23 cellular contexts compared by ENCODE assay signal in genomic region chr2:15141211-15141610, GRCh38.
DNase-seq lines count a peak whose midpoint lies in the region; ATAC-seq and TF ChIP-seq lines count a peak whose summit lies in the region.
"Had no signal": no experiment of that assay in that cellular context is flagged by ENCODE, and none has a peak within 500 bp of the region (broad histone marks: within the 10 kb centered on the region; RNA-seq: fewer than 3 reads in every experiment).

No MANE protein-coding gene starts in this region.

- no peaks in the 10 kb centered on the region for H3K9me2 ChIP-seq in Loucy (replicated peaks; ENCODE audit: low read depth, low read length)
- H3K9me2 ChIP-seq: SK-N-SH had no signal

- H3F3A ChIP-seq in Loucy (ENCODE audit: low read depth): peaks cover 15% of the 10 kb centered on the region

- peaks cover 3% of the 10 kb centered on the region for H3K36me3 Mint-ChIP-seq in activated naive CD4-positive, alpha-beta T cell treated with anti-CD3 and anti-CD28 coated beads, Interleukin-2, amount 10 ng/mL, durations not matched to agents 7 days and 5 days
- peaks cover 4% of the 10 kb centered on the region for H3K36me3 Mint-ChIP-seq in activated CD8-positive, alpha-beta T cell treated with anti-CD3 and anti-CD28 coated beads, Interleukin-2, amount 10 ng/mL, durations not matched to agents 7 days and 5 days (ENCODE audit: low read depth)
- H3K36me3 Mint-ChIP-seq in naive thymus-derived CD4-positive, alpha-beta T cell: peaks cover 0 to 13% (median 6%) of the 10 kb centered on the region in 5 donors
- H3K36me3 Mint-ChIP-seq in glutamatergic neuron (ENCODE audit: unreplicated experiment): peaks cover 4% of the 10 kb centered on the region
- H3K36me3 Mint-ChIP-seq: mesothelial cell of epicardium; stimulated activated effector memory CD8-positive, alpha-beta T cell treated with anti-CD3 and anti-CD28 coated beads, Interleukin-12 subunit alpha, Interleukin-12 subunit beta, amount 100 ng/mL, for 72 hours had no signal

- 0 out of 2 replicates have a peak, but pooled peaks cover 4% of the 10 kb centered on the region for H3K9me3 ChIP-seq in Loucy (ENCODE audit: insufficient read depth, low read depth, low read length)
- H3K9me3 ChIP-seq in naive thymus-derived CD4-positive, alpha-beta T cell (ENCODE audit: control insufficient read depth in 2 of 3, low read length in 3 of 3): peaks cover 0 to 4% (median 0%) of the 10 kb centered on the region in 3 experiments
- H3K9me3 ChIP-seq: breast epithelium, SK-N-SH, transverse colon had no signal

- intact Hi-C loops in naive thymus-derived CD4-positive, alpha-beta T cell (cut with micrococcal nuclease): no loop called here

- H3K27ac ChIP-seq in naive thymus-derived CD4-positive, alpha-beta T cell (ENCODE audit: low read depth, low read length): peak overlapping the region; percentile 42
- H3K27ac ChIP-seq: heart right ventricle, RWPE1, transverse colon had no signal

- H3K4me3 ChIP-seq in Loucy (ENCODE audit: low read length, poor library complexity, severe bottlenecking): peak overlapping the region; percentile 56
- H3K4me3 ChIP-seq in naive thymus-derived CD4-positive, alpha-beta T cell (ENCODE audit: low read length): no peak overlapping the region
- H3K4me3 ChIP-seq: breast epithelium, heart right ventricle, transverse colon had no signal

- H3K27me3 Mint-ChIP-seq in activated naive CD4-positive, alpha-beta T cell treated with anti-CD3 and anti-CD28 coated beads, Interleukin-2, amount 10 ng/mL, durations not matched to agents 7 days and 5 days: no peaks in the 10 kb centered on the region
- no peaks in the 10 kb centered on the region for H3K27me3 Mint-ChIP-seq in activated CD8-positive, alpha-beta T cell treated with anti-CD3 and anti-CD28 coated beads, Interleukin-2, amount 10 ng/mL, durations not matched to agents 7 days and 5 days (ENCODE audit: low read depth)
- H3K27me3 Mint-ChIP-seq in naive thymus-derived CD4-positive, alpha-beta T cell: no peaks in the 10 kb centered on the region
- H3K27me3 Mint-ChIP-seq in glutamatergic neuron (ENCODE audit: unreplicated experiment): no peaks in the 10 kb centered on the region

- H3K36me3 ChIP-seq in Loucy (ENCODE audit: insufficient read depth, low read length): no peaks in the 10 kb centered on the region
- H3K36me3 ChIP-seq in naive thymus-derived CD4-positive, alpha-beta T cell (ENCODE audit: control insufficient read depth in 2 of 3, insufficient read depth in 3 of 3, low read length in 3 of 3): no peaks in the 10 kb centered on the region
- H3K36me3 ChIP-seq: breast epithelium, heart right ventricle, transverse colon had no signal

- no peak for TF ChIP-seq CTCF in Loucy (conservative IDR thresholded peaks at IDR 0.05; ENCODE audit: low read length)
- TF ChIP-seq CTCF in glutamatergic neuron (IDR thresholded peaks at IDR 0.05; ENCODE audit: partially characterized antibody, unreplicated experiment): no peak

- no peak for ATAC-seq in activated CD8-positive, alpha-beta T cell treated with anti-CD3 and anti-CD28 coated beads, Interleukin-2, amount 10 ng/mL, durations not matched to agents 7 days and 5 days
- no peak for ATAC-seq in naive thymus-derived CD4-positive, alpha-beta T cell
- no peak for ATAC-seq in GM19452 (IDR thresholded peaks at IDR 0.05; ENCODE audit: unreplicated experiment)
- ATAC-seq: heart right ventricle, left lobe of liver had no signal

- H3K9ac ChIP-seq in Loucy (ENCODE audit: low read depth, low read length, poor library complexity, severe bottlenecking): peak overlapping the region; percentile 37
- H3K9ac ChIP-seq: SK-N-SH had no signal

- peak overlapping the region; percentile 92 for H3K27ac Mint-ChIP-seq in activated naive CD4-positive, alpha-beta T cell treated with anti-CD3 and anti-CD28 coated beads, Interleukin-2, amount 10 ng/mL, durations not matched to agents 7 days and 5 days
- peak overlapping the region; percentile 88 for H3K27ac Mint-ChIP-seq in activated CD8-positive, alpha-beta T cell treated with anti-CD3 and anti-CD28 coated beads, Interleukin-2, amount 10 ng/mL, durations not matched to agents 7 days and 5 days
- peak overlapping the region in 8 of 9 donors; percentile 26 to 96 (median 82) for H3K27ac Mint-ChIP-seq in naive thymus-derived CD4-positive, alpha-beta T cell
- H3K27ac Mint-ChIP-seq in glutamatergic neuron (ENCODE audit: unreplicated experiment): no peak overlapping the region
- H3K27ac Mint-ChIP-seq: mesothelial cell of epicardium, nephron progenitor cell had no signal

- no peak overlapping the region for H2AFZ ChIP-seq in Loucy (ENCODE audit: low read length)

- peak overlapping the region; percentile 73 for H3K4me2 ChIP-seq in Loucy (ENCODE audit: low read depth, low read length, poor library complexity, severe bottlenecking)
- H3K4me2 ChIP-seq: SK-N-SH had no signal

- CTCF ChIA-PET in activated naive CD4-positive, alpha-beta T cell treated with anti-CD3 and anti-CD28 coated beads, Interleukin-2, amount 10 ng/mL, durations not matched to agents 7 days and 5 days (lab: Charles Lee): interaction anchor here (1.0 to 1.3 kb wide), 2 partner anchors 20 to 449 kb away, joined by 3 read pairs; no protein-coding TSS in a partner anchor
- CTCF ChIA-PET in activated CD8-positive, alpha-beta T cell treated with anti-CD3 and anti-CD28 coated beads, Interleukin-2, amount 10 ng/mL, durations not matched to agents 7 days and 5 days (lab: Charles Lee): interaction anchor here (1.3 kb wide), 1 partner anchor 13 kb away, joined by 3 read pairs; no protein-coding TSS in a partner anchor
- CTCF ChIA-PET in naive thymus-derived CD4-positive, alpha-beta T cell (lab: Charles Lee): no interaction called here

- H3K27me3 ChIP-seq in Loucy (ENCODE audit: insufficient read depth, low read length, poor library complexity, severe bottlenecking): no peaks in the 10 kb centered on the region
- no peaks in the 10 kb centered on the region for H3K27me3 ChIP-seq in naive thymus-derived CD4-positive, alpha-beta T cell (ENCODE audit: control insufficient read depth in 2 of 2, insufficient read depth in 2 of 2, low read length in 2 of 2)
- H3K27me3 ChIP-seq: breast epithelium, heart right ventricle, transverse colon had no signal

- no peaks in the 10 kb centered on the region for H4K20me1 ChIP-seq in Loucy (ENCODE audit: insufficient read depth, low read length, poor library complexity, severe bottlenecking)

- H3K79me2 ChIP-seq in Loucy (ENCODE audit: insufficient read depth, low read length): no peaks in the 10 kb centered on the region

- POLR2A ChIA-PET in activated CD8-positive, alpha-beta T cell treated with anti-CD3 and anti-CD28 coated beads, Interleukin-2, amount 10 ng/mL, durations not matched to agents 7 days and 5 days (lab: Charles Lee): no interaction called here
- POLR2A ChIA-PET in naive thymus-derived CD4-positive, alpha-beta T cell (lab: Charles Lee): no interaction called here

- peaks cover 49% of the 10 kb centered on the region for H3K4me1 ChIP-seq in Loucy (ENCODE audit: insufficient read depth, low read length, poor library complexity, severe bottlenecking)
- peaks cover 13% of the 10 kb centered on the region in 2 donors for H3K4me1 ChIP-seq in naive thymus-derived CD4-positive, alpha-beta T cell (ENCODE audit: control insufficient read depth in 2 of 2, insufficient read depth in 2 of 2, low read length in 2 of 2)
- H3K4me1 ChIP-seq: breast epithelium, heart right ventricle, transverse colon had no signal

- DNase-seq in activated naive CD4-positive, alpha-beta T cell treated with anti-CD3 and anti-CD28 coated beads, Interleukin-2, amount 10 ng/mL, durations not matched to agents 7 days and 5 days: no peak
- no peak for DNase-seq in activated naive CD4-positive, alpha-beta T cell treated with Interleukin-2 at 50 U/mL for 16 hours
- no peak for DNase-seq in activated CD8-positive, alpha-beta T cell treated with anti-CD3 and anti-CD28 coated beads, Interleukin-2, amount 10 ng/mL, durations not matched to agents 7 days and 5 days
- no peak for DNase-seq in naive thymus-derived CD4-positive, alpha-beta T cell
- DNase-seq in RKO (ENCODE audit: low spot score) (no peak), glutamatergic neuron (no peak)
- DNase-seq: activated CD4-positive, alpha-beta T cell treated with anti-CD3 and anti-CD28 coated beads for 1 hour; cortex of kidney; DMS79; heart right ventricle; NCI-H1105 treated with DMSO at 0.1 percent for 48 hours; NCI-H2107; NCI-H510A treated with DMSO at 0.1 percent for 48 hours; nephron progenitor cell; SK-N-SH; transverse colon had no signal

- H3K4me1 Mint-ChIP-seq in activated naive CD4-positive, alpha-beta T cell treated with anti-CD3 and anti-CD28 coated beads, Interleukin-2, amount 10 ng/mL, durations not matched to agents 7 days and 5 days: peaks cover 24% of the 10 kb centered on the region
- peaks cover 24% of the 10 kb centered on the region for H3K4me1 Mint-ChIP-seq in activated CD8-positive, alpha-beta T cell treated with anti-CD3 and anti-CD28 coated beads, Interleukin-2, amount 10 ng/mL, durations not matched to agents 7 days and 5 days (ENCODE audit: low read depth)
- peaks cover 8 to 26% (median 23%) of the 10 kb centered on the region in 7 donors for H3K4me1 Mint-ChIP-seq in naive thymus-derived CD4-positive, alpha-beta T cell
- H3K4me1 Mint-ChIP-seq in glutamatergic neuron (ENCODE audit: low read depth, unreplicated experiment): peaks cover 6% of the 10 kb centered on the region

- H3K4me3 Mint-ChIP-seq in activated naive CD4-positive, alpha-beta T cell treated with anti-CD3 and anti-CD28 coated beads, Interleukin-2, amount 10 ng/mL, durations not matched to agents 7 days and 5 days: no peak overlapping the region
- no peak overlapping the region for H3K4me3 Mint-ChIP-seq in activated CD8-positive, alpha-beta T cell treated with anti-CD3 and anti-CD28 coated beads, Interleukin-2, amount 10 ng/mL, durations not matched to agents 7 days and 5 days
- peak overlapping the region in 4 of 10 donors; percentile 50 to 66 (median 62) for H3K4me3 Mint-ChIP-seq in naive thymus-derived CD4-positive, alpha-beta T cell
- H3K4me3 Mint-ChIP-seq in glutamatergic neuron (ENCODE audit: unreplicated experiment): no peak overlapping the region
- H3K4me3 Mint-ChIP-seq: mesothelial cell of epicardium, nephron progenitor cell had no signal

- peaks cover 6% of the 10 kb centered on the region for H3K9me3 Mint-ChIP-seq in activated naive CD4-positive, alpha-beta T cell treated with anti-CD3 and anti-CD28 coated beads, Interleukin-2, amount 10 ng/mL, durations not matched to agents 7 days and 5 days
- H3K9me3 Mint-ChIP-seq in activated CD8-positive, alpha-beta T cell treated with anti-CD3 and anti-CD28 coated beads, Interleukin-2, amount 10 ng/mL, durations not matched to agents 7 days and 5 days (ENCODE audit: insufficient read depth): peaks cover 6% of the 10 kb centered on the region
- H3K9me3 Mint-ChIP-seq in naive thymus-derived CD4-positive, alpha-beta T cell: peaks cover 0 to 9% (median 2%) of the 10 kb centered on the region in 11 donors
- no peaks in the 10 kb centered on the region for H3K9me3 Mint-ChIP-seq in glutamatergic neuron (ENCODE audit: unreplicated experiment)
